In genomic region chr16:77462894-77463293, GRCh38 we compare ENCODE assay signal across 1 cellular context.
TF ChIP-seq lines count a peak whose summit lies in the region.

No MANE protein-coding gene starts in this region.

TF ChIP-seq in GM23338, 12 proteins besides CTCF, POLR2A, EP300 and RAD21 (continued from another document):
- TF ChIP-seq ZNF462 (CRISPR knock-in tag; IDR thresholded peaks at IDR 0.05) (no peak), NANOG (IDR thresholded peaks at IDR 0.05; ENCODE audit: borderline replicate concordance) (no peak), EZH2 (IDR thresholded peaks at IDR 0.05; ENCODE audit: low read depth, unreplicated experiment) (no peak)
